ENCODE assay signal across 9 cellular contexts in the genomic region with DNA sequence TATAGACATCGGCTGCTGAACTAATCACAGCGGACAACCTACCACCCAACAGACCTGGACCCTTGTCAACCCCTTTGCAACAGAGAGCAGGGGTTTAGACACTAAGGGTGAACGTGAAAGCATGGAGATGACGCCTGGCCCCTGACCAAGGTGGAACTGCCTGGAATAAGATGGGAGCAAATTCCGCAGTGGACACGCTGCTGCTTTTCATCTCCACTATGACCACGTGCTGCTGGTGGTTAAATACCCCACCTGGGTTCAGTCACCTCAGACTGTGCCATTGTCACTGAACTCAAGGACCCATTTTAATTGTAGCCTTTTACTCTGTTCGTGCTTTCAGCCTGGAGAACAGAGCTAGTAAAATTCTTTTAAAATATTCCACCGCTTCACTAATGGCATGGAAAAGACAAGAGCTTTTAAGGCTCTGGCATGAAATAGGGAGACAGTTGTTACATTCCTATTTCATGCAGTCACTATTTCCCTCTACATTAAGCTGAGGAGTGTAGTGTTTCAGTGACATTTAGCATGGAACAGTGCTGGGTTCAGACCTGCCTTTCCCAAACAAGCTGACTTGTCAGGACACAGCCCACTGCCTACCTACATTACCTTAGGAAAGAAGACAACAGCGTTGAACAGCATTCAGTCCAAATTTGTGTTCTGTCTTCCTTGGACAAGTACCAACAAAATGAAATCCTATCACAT.
DNase-seq lines count a peak whose midpoint lies in the region; ATAC-seq and TF ChIP-seq lines count a peak whose summit lies in the region.
"Had no signal": no experiment of that assay in that cellular context is flagged by ENCODE, and none has a peak within 500 bp of the region (broad histone marks: within the 10 kb centered on the region; RNA-seq: fewer than 3 reads in every experiment).

No MANE protein-coding gene starts in this region.

- no peaks in the 10 kb centered on the region for H3K79me2 ChIP-seq in hepatocyte

- no peak overlapping the region for H2AFZ ChIP-seq in hepatocyte

- H3K4me1 ChIP-seq in hepatocyte (ENCODE audit: insufficient read depth) (peaks cover 9% of the 10 kb centered on the region), testis (no peaks in the 10 kb centered on the region)

- no peaks in the 10 kb centered on the region for H3K9me2 ChIP-seq in hepatocyte (replicated peaks; ENCODE audit: insufficient read depth)

- H3K9me3 ChIP-seq in hepatocyte (ENCODE audit: low read depth) (no peaks in the 10 kb centered on the region), testis (no peaks in the 10 kb centered on the region)

- 62% methylated on average over 10 of the region's 10 CpGs for WGBS in hepatocyte (ENCODE audit: low lambda C conversion rate, missing lambda C conversion rate)
- WGBS in testis, 2 donors: 78 to 82% methylated on average over 10 of the region's 10 CpGs

- H3K36me3 ChIP-seq in hepatocyte (replicated peaks; ENCODE audit: insufficient read depth, low read depth): no peaks in the 10 kb centered on the region
- no peaks in the 10 kb centered on the region for H3K36me3 ChIP-seq in testis (ENCODE audit: low read depth, missing control alignments)

- H3K27ac ChIP-seq in hepatocyte (peak overlapping the region; percentile 82), testis (no peak overlapping the region)
- H3K27ac ChIP-seq: SK-N-MC had no signal

- no peak for TF ChIP-seq CTCF in hepatocyte (IDR thresholded peaks at IDR 0.05; ENCODE audit: poor library complexity)
- TF ChIP-seq CTCF in testis (IDR thresholded peaks at IDR 0.05): no peak

- H3K27me3 ChIP-seq in hepatocyte (no peaks in the 10 kb centered on the region), testis (no peaks in the 10 kb centered on the region)

- H4K20me1 ChIP-seq in hepatocyte (ENCODE audit: insufficient read depth, poor library complexity, severe bottlenecking): no peaks in the 10 kb centered on the region

- peak; percentile 2 for DNase-seq in NCI-H345 (lab: John Stamatoyannopoulos, UW)
- DNase-seq in NCI-H345 treated with DMSO at 0.1 percent for 48 hours (lab: John Stamatoyannopoulos, UW; ENCODE audit: unreplicated experiment): no peak
- peak; percentile 45 for DNase-seq in SW480 (ENCODE audit: low spot score)
- DNase-seq in hepatocyte (ENCODE audit: low spot score): peak; percentile 58
- DNase-seq in ureter (ENCODE audit: low spot score): peak; percentile 64
- no peak for DNase-seq in SKM-1 (lab: John Stamatoyannopoulos, UW; ENCODE audit: unreplicated experiment)
- DNase-seq in testis: no peak

- intact Hi-C loops in testis (cut with DNase I; ENCODE audit: low total_unique reads): loop anchor here (5.0 kb wide), 1 partner anchor 101 kb away; no protein-coding TSS in a partner anchor

- no peak for ATAC-seq in HG03521 (IDR thresholded peaks at IDR 0.05; ENCODE audit: unreplicated experiment)

- peak overlapping the region; percentile 50 for H3K4me2 ChIP-seq in hepatocyte

- no peak for TF ChIP-seq POLR2A in testis (IDR thresholded peaks at IDR 0.05)

- H3K4me3 ChIP-seq in hepatocyte: no peak overlapping the region
- H3K4me3 ChIP-seq in testis: no peak overlapping the region
- H3K4me3 ChIP-seq: SK-N-MC had no signal

Comparison
In these comparisons a context has a peak if more than half of its experiments do, and no peak if none do; other contexts are left out.
1. DNase-seq: peak in NCI-H345 (single experiment), SW480 (single experiment), hepatocyte (single experiment) and ureter (single experiment); none in NCI-H345 treated with DMSO at 0.1 percent for 48 hours (single experiment), SKM-1 (single experiment) and testis (single experiment).